Comparison of ENCODE assay signal across 1 cellular context in the genomic region with DNA sequence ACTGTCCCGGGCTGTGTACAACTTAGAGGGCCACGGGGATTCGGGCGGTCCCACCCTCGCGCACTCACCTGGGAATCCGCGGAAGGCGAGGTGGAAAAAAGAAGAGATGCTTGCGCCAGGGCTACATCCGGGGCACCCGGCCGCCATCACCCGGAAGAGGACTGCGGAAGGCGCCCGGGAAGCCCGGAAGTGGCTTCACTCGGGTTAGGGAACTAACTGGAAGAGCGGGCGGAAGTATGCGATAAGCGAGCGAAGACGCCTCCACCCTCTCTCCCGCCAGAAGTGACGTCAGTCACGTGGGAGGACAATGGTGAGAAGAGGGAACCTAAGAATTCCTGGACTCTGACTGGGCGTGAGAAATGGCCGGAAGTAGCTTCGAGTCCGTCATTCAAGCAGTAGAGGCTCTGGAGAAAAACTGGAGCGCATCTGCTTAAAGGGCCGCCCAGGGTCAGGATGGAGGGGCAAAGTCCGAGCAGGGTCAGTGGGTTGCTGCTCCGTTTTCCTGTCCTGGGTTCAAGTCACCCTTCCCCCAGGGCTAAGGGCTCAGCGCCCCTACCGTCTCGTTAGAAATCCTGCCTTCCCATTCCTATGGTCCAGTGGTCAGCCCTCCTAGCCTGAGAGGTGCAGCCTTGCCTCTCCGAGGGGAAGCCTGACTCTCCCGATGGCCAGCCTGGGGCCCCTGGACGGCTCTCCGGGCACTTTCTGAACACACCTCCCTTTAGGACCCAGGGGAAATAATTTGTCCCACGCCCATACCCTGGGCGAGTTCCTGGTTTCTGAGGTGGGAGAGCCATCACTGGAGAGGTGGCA.
TF ChIP-seq lines count a peak whose summit lies in the region.

A gene (minus strand): TSS at position 165 of the 810 bp plus-strand sequence. CDS start 627 bp downstream, outside the sequence.

TF ChIP-seq in K562, 482 proteins besides CTCF, POLR2A, EP300 and RAD21 (continued from another document and continues in another):
- TF ChIP-seq GTF2E2 (tag; IDR thresholded peaks at IDR 0.05) (peak; percentile 79; the same call in 1 of the 2 replicates), ZNF785 (CRISPR knock-in tag; IDR thresholded peaks at IDR 0.05) (no peak), FOXK2 (conservative IDR thresholded peaks at IDR 0.05 in 1 of 2, IDR thresholded peaks at IDR 0.05 in 1 of 2; ENCODE audit: low read depth in 2 of 2) (peak in 1 of 2 experiments; percentile 77; a peak in 2 of 4 replicates), TOE1 (IDR thresholded peaks at IDR 0.05; ENCODE audit: borderline replicate concordance) (peak; percentile 93), TOE1 (CRISPR knock-in tag; IDR thresholded peaks at IDR 0.05; ENCODE audit: borderline replicate concordance, low read depth) (no peak), CREB1 (IDR thresholded peaks at IDR 0.05) (peak; percentile 88), CREB1 (CRISPR knock-in tag; IDR thresholded peaks at IDR 0.05) (peak; percentile 90), ZNF586 (CRISPR knock-in tag; conservative IDR thresholded peaks at IDR 0.05) (no peak), GABPB1 (CRISPR knock-in tag; IDR thresholded peaks at IDR 0.05) (peak; percentile 94), ZNF347 (CRISPR knock-in tag; IDR thresholded peaks at IDR 0.05; ENCODE audit: low read depth) (0 out of 2 replicates have a peak, but pooled peaks have one; percentile 16), CBFA2T2 (conservative IDR thresholded peaks at IDR 0.05) (peak; percentile 79), ZNF146 (CRISPR knock-in tag; IDR thresholded peaks at IDR 0.05; ENCODE audit: unreplicated experiment) (no peak), ZNF224 (CRISPR knock-in tag; IDR thresholded peaks at IDR 0.05) (no peak), CHCHD3 (CRISPR knock-in tag; IDR thresholded peaks at IDR 0.05) (no peak), MCM7 (IDR thresholded peaks at IDR 0.05) (no peak), POU5F1 (IDR thresholded peaks at IDR 0.05; ENCODE audit: borderline replicate concordance, low read depth, low read length, partially characterized antibody) (peak; percentile 88), ZNF316 (IDR thresholded peaks at IDR 0.05) (no peak), MTA2 (IDR thresholded peaks at IDR 0.05; ENCODE audit: low read depth) (peak; percentile 73), TCF7L2 (IDR thresholded peaks at IDR 0.05; ENCODE audit: low read depth, low read length) (no peak), ASH1L (IDR thresholded peaks at IDR 0.05; ENCODE audit: borderline replicate concordance, low read depth, partially characterized antibody) (peak; percentile 79), ZNF76 (CRISPR knock-in tag; IDR thresholded peaks at IDR 0.05; ENCODE audit: borderline replicate concordance) (peak; percentile 69; the same call in 1 of the 2 replicates), BRF1 (IDR thresholded peaks at IDR 0.05; ENCODE audit: borderline replicate concordance, extremely low read depth, insufficient read length) (no peak), CBFA2T3 (IDR thresholded peaks at IDR 0.05) (no peak), PML (IDR thresholded peaks at IDR 0.05; ENCODE audit: low read length) (0 out of 2 replicates have a peak, but pooled peaks have one; percentile 59), KDM5B (IDR thresholded peaks at IDR 0.05; ENCODE audit: insufficient replicate concordance, low read depth, low read length) (peak; percentile 51), ZNF644 (tag; IDR thresholded peaks at IDR 0.05; ENCODE audit: low read depth) (no peak), PCBP1 (IDR thresholded peaks at IDR 0.05; ENCODE audit: low read depth, low read length, poor library complexity, severe bottlenecking) (peak; percentile 16), NCOR1 (IDR thresholded peaks at IDR 0.05) (no peak), GABPA (tag; conservative IDR thresholded peaks at IDR 0.05; ENCODE audit: low read depth) (peak; percentile 100), ETS2 (tag; IDR thresholded peaks at IDR 0.05; ENCODE audit: borderline replicate concordance, poor library complexity, severe bottlenecking) (no peak), HOXB6 (CRISPR knock-in tag; IDR thresholded peaks at IDR 0.05; ENCODE audit: borderline replicate concordance) (no peak), RFX5 (IDR thresholded peaks at IDR 0.05; ENCODE audit: low read depth, low read length) (no peak), HIVEP1 (CRISPR knock-in tag; IDR thresholded peaks at IDR 0.05) (0 out of 2 replicates have a peak, but pooled peaks have one; percentile 54), FOXK1 (CRISPR knock-in tag; IDR thresholded peaks at IDR 0.05; ENCODE audit: borderline replicate concordance) (peak; percentile 87; the same call in 1 of the 2 replicates), MTA1 (IDR thresholded peaks at IDR 0.05; ENCODE audit: borderline replicate concordance) (0 out of 2 replicates have a peak, but pooled peaks have one; percentile 11), E2F3 (CRISPR knock-in tag; IDR thresholded peaks at IDR 0.05) (0 out of 2 replicates have a peak, but pooled peaks have one; percentile 71), FOXA3 (CRISPR knock-in tag; conservative IDR thresholded peaks at IDR 0.05 in 1 of 2, IDR thresholded peaks at IDR 0.05 in 1 of 2) (0 out of 4 replicates have a peak, but pooled peaks of 1 of the 2 experiments have one; percentile 57), ZNF717 (CRISPR knock-in tag; IDR thresholded peaks at IDR 0.05) (0 out of 2 replicates have a peak, but pooled peaks have one; percentile 65), ZNF695 (CRISPR knock-in tag; IDR thresholded peaks at IDR 0.05) (no peak), ZNF699 (CRISPR knock-in tag; IDR thresholded peaks at IDR 0.05; ENCODE audit: insufficient replicate concordance) (no peak), NFE2 (IDR thresholded peaks at IDR 0.05; ENCODE audit: low read depth) (0 out of 2 replicates have a peak, but pooled peaks have one; percentile 3), ELF4 (CRISPR knock-in tag; IDR thresholded peaks at IDR 0.05) (peak; percentile 81; the same call in 1 of the 2 replicates), RFX7 (CRISPR knock-in tag; IDR thresholded peaks at IDR 0.05) (no peak), MEF2D (tag; conservative IDR thresholded peaks at IDR 0.05; ENCODE audit: low read depth) (no peak; the same call in 1 of the 2 replicates), HDAC2 (IDR thresholded peaks at IDR 0.05) (peak; percentile 89), MTF1 (CRISPR knock-in tag; IDR thresholded peaks at IDR 0.05; ENCODE audit: borderline replicate concordance) (no peak), HDAC3 (IDR thresholded peaks at IDR 0.05; ENCODE audit: borderline replicate concordance, partially characterized antibody) (peak; percentile 45), NR2C2 (CRISPR knock-in tag; IDR thresholded peaks at IDR 0.05) (peak; percentile 89), NR2C2 (tag; IDR thresholded peaks at IDR 0.05) (peak; percentile 100)
- TF ChIP-seq, protein P1, sequence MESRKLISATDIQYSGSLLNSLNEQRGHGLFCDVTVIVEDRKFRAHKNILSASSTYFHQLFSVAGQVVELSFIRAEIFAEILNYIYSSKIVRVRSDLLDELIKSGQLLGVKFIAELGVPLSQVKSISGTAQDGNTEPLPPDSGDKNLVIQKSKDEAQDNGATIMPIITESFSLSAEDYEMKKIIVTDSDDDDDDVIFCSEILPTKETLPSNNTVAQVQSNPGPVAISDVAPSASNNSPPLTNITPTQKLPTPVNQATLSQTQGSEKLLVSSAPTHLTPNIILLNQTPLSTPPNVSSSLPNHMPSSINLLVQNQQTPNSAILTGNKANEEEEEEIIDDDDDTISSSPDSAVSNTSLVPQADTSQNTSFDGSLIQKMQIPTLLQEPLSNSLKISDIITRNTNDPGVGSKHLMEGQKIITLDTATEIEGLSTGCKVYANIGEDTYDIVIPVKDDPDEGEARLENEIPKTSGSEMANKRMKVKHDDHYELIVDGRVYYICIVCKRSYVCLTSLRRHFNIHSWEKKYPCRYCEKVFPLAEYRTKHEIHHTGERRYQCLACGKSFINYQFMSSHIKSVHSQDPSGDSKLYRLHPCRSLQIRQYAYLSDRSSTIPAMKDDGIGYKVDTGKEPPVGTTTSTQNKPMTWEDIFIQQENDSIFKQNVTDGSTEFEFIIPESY (CRISPR knock-in tag; IDR thresholded peaks at IDR 0.05) = peak; percentile 13
- TF ChIP-seq, protein P2, sequence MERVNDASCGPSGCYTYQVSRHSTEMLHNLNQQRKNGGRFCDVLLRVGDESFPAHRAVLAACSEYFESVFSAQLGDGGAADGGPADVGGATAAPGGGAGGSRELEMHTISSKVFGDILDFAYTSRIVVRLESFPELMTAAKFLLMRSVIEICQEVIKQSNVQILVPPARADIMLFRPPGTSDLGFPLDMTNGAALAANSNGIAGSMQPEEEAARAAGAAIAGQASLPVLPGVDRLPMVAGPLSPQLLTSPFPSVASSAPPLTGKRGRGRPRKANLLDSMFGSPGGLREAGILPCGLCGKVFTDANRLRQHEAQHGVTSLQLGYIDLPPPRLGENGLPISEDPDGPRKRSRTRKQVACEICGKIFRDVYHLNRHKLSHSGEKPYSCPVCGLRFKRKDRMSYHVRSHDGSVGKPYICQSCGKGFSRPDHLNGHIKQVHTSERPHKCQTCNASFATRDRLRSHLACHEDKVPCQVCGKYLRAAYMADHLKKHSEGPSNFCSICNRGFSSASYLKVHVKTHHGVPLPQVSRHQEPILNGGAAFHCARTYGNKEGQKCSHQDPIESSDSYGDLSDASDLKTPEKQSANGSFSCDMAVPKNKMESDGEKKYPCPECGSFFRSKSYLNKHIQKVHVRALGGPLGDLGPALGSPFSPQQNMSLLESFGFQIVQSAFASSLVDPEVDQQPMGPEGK (CRISPR knock-in tag; IDR thresholded peaks at IDR 0.05; ENCODE audit: borderline replicate concordance) = peak; percentile 55; the same call in 1 of the 2 replicates
- TF ChIP-seq, protein P3, sequence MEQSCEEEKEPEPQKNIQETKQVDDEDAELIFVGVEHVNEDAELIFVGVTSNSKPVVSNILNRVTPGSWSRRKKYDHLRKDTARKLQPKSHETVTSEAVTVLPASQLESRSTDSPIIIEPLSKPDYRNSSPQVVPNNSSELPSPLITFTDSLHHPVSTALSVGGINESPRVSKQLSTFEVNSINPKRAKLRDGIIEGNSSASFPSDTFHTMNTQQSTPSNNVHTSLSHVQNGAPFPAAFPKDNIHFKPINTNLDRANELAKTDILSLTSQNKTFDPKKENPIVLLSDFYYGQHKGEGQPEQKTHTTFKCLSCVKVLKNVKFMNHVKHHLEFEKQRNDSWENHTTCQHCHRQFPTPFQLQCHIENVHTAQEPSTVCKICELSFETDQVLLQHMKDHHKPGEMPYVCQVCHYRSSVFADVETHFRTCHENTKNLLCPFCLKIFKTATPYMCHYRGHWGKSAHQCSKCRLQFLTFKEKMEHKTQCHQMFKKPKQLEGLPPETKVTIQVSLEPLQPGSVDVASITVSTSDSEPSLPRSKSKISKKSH (CRISPR knock-in tag; IDR thresholded peaks at IDR 0.05) = no peak
- TF ChIP-seq, protein P4, sequence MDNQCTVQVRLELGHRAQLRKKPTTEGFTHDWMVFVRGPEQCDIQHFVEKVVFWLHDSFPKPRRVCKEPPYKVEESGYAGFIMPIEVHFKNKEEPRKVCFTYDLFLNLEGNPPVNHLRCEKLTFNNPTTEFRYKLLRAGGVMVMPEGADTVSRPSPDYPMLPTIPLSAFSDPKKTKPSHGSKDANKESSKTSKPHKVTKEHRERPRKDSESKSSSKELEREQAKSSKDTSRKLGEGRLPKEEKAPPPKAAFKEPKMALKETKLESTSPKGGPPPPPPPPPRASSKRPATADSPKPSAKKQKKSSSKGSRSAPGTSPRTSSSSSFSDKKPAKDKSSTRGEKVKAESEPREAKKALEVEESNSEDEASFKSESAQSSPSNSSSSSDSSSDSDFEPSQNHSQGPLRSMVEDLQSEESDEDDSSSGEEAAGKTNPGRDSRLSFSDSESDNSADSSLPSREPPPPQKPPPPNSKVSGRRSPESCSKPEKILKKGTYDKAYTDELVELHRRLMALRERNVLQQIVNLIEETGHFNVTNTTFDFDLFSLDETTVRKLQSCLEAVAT (IDR thresholded peaks at IDR 0.05) = peak in 1 of 2 experiments; percentile 73; a peak in 1 of 4 replicates
- TF ChIP-seq, protein P5, sequence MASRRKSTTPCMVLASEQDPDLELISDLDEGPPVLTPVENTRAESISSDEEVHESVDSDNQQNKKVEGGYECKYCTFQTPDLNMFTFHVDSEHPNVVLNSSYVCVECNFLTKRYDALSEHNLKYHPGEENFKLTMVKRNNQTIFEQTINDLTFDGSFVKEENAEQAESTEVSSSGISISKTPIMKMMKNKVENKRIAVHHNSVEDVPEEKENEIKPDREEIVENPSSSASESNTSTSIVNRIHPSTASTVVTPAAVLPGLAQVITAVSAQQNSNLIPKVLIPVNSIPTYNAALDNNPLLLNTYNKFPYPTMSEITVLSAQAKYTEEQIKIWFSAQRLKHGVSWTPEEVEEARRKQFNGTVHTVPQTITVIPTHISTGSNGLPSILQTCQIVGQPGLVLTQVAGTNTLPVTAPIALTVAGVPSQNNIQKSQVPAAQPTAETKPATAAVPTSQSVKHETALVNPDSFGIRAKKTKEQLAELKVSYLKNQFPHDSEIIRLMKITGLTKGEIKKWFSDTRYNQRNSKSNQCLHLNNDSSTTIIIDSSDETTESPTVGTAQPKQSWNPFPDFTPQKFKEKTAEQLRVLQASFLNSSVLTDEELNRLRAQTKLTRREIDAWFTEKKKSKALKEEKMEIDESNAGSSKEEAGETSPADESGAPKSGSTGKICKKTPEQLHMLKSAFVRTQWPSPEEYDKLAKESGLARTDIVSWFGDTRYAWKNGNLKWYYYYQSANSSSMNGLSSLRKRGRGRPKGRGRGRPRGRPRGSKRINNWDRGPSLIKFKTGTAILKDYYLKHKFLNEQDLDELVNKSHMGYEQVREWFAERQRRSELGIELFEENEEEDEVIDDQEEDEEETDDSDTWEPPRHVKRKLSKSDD (conservative IDR thresholded peaks at IDR 0.05; ENCODE audit: low read length) = no peak
- TF ChIP-seq, protein P6, sequence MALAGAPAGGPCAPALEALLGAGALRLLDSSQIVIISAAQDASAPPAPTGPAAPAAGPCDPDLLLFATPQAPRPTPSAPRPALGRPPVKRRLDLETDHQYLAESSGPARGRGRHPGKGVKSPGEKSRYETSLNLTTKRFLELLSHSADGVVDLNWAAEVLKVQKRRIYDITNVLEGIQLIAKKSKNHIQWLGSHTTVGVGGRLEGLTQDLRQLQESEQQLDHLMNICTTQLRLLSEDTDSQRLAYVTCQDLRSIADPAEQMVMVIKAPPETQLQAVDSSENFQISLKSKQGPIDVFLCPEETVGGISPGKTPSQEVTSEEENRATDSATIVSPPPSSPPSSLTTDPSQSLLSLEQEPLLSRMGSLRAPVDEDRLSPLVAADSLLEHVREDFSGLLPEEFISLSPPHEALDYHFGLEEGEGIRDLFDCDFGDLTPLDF (CRISPR knock-in tag; IDR thresholded peaks at IDR 0.05) = peak; percentile 88
- TF ChIP-seq, protein P7, sequence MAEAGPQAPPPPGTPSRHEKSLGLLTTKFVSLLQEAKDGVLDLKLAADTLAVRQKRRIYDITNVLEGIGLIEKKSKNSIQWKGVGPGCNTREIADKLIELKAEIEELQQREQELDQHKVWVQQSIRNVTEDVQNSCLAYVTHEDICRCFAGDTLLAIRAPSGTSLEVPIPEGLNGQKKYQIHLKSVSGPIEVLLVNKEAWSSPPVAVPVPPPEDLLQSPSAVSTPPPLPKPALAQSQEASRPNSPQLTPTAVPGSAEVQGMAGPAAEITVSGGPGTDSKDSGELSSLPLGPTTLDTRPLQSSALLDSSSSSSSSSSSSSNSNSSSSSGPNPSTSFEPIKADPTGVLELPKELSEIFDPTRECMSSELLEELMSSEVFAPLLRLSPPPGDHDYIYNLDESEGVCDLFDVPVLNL (CRISPR knock-in tag; IDR thresholded peaks at IDR 0.05; ENCODE audit: low read depth) = no peak
- TF ChIP-seq, protein P8, sequence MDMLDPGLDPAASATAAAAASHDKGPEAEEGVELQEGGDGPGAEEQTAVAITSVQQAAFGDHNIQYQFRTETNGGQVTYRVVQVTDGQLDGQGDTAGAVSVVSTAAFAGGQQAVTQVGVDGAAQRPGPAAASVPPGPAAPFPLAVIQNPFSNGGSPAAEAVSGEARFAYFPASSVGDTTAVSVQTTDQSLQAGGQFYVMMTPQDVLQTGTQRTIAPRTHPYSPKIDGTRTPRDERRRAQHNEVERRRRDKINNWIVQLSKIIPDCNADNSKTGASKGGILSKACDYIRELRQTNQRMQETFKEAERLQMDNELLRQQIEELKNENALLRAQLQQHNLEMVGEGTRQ (CRISPR knock-in tag; IDR thresholded peaks at IDR 0.05) = peak; percentile 93
